In genomic region chr2:220460257-220460985, GRCh38 we compare ENCODE assay signal across 16 cellular contexts.
DNase-seq lines count a peak whose midpoint lies in the region; ATAC-seq, FAIRE-seq and TF ChIP-seq lines count a peak whose summit lies in the region.
"Had no signal": no experiment of that assay in that cellular context is flagged by ENCODE, and none has a peak within 500 bp of the region (broad histone marks: within the 10 kb centered on the region; RNA-seq: fewer than 3 reads in every experiment).

No MANE protein-coding gene starts in this region.

- H3K27me3 ChIP-seq in vagina = no peaks in the 10 kb centered on the region

- H3K9me3 Mint-ChIP-seq in WTC11 = no peaks in the 10 kb centered on the region

- H3K27ac Mint-ChIP-seq in WTC11 = no peak overlapping the region
- H3K27ac Mint-ChIP-seq: CD14-positive monocyte had no signal

- no peak overlapping the region for H3K27ac ChIP-seq in vagina
- H3K27ac ChIP-seq: prostate gland had no signal

- POLR2A ChIA-PET in WTC11 (lab: Charles Lee) = no interaction called here

- no peak overlapping the region for H3K4me3 Mint-ChIP-seq in WTC11
- H3K4me3 Mint-ChIP-seq: CD14-positive monocyte had no signal

- CTCF ChIA-PET in WTC11 (lab: Charles Lee) = interaction anchor here (0.6 to 1.4 kb wide), 7 partner anchors 10 to 1324 kb away, joined by 3 to 5 read pairs (median 3); no protein-coding TSS in a partner anchor

- H3K36me3 ChIP-seq in vagina = no peaks in the 10 kb centered on the region
- H3K36me3 ChIP-seq: prostate gland had no signal

- no peak overlapping the region for H3K4me3 ChIP-seq in vagina
- H3K4me3 ChIP-seq: prostate gland had no signal

- FAIRE-seq in D721Med (lab: Jason Lieb, UNC) = peak; percentile 70
- FAIRE-seq: astrocyte had no signal

- intact Hi-C loops in vagina (cut with DNase I) = no loop called here

- peak; percentile 94 for ATAC-seq in WTC11
- ATAC-seq in HG03280 (IDR thresholded peaks at IDR 0.05; ENCODE audit: unreplicated experiment) = no peak
- ATAC-seq: stimulated activated naive CD8-positive, alpha-beta T cell treated with anti-CD3 and anti-CD28 coated beads, Interleukin-15, Interleukin-2, amounts not matched to agents 100 U/mL and 50 U/mL, for 24 hours had no signal

- no peak for DNase-seq in D721Med (ENCODE audit: insufficient read length, low spot score)
- peak; percentile 9 for DNase-seq in HT-29 (ENCODE audit: low spot score)
- DNase-seq in WTC11 (ENCODE audit: low spot score) = no peak
- peak; percentile 39 for DNase-seq in iPS-NIHi7 (ENCODE audit: extremely low spot score)
- no peak for DNase-seq in vagina (ENCODE audit: extremely low spot score in 2 of 2)
- DNase-seq in LoVo (ENCODE audit: low spot score) = no peak
- DNase-seq in NCI-H146 (lab: John Stamatoyannopoulos, UW) = no peak
- DNase-seq: activated CD4-positive, CD25-positive, alpha-beta regulatory T cell treated with anti-CD3 and anti-CD28 coated beads, Interleukin-2, amount 50 U/mL, for 72 hours; NCI-H1436 treated with DMSO at 0.1 percent for 48 hours; NCI-H774; stimulated activated CD4-positive, alpha-beta T cell treated with anti-CD3 and anti-CD28 coated beads, Interleukin-2, amount 100 ng/mL, for 48 hours; stimulated activated naive CD8-positive, alpha-beta T cell treated with anti-CD3 and anti-CD28 coated beads, Interleukin-15, Interleukin-2, amounts not matched to agents 100 U/mL and 50 U/mL, for 24 hours had no signal

- H3K36me3 Mint-ChIP-seq in WTC11 = no peaks in the 10 kb centered on the region
- H3K36me3 Mint-ChIP-seq: CD14-positive monocyte had no signal

- peaks cover 5% of the 10 kb centered on the region for H3K4me1 Mint-ChIP-seq in WTC11
- H3K4me1 Mint-ChIP-seq: CD14-positive monocyte had no signal

- TF ChIP-seq CTCF in D721Med (IDR thresholded peaks at IDR 0.05; ENCODE audit: insufficient read depth, missing control alignments) = peak; percentile 14
- TF ChIP-seq CTCF in WTC11 (IDR thresholded peaks at IDR 0.05) = 0 out of 2 replicates have a peak, but pooled peaks have one; percentile 21
- TF ChIP-seq CTCF in vagina (IDR thresholded peaks at IDR 0.05) = no peak

- H3K4me1 ChIP-seq in vagina = peaks cover 8% of the 10 kb centered on the region
- H3K4me1 ChIP-seq: prostate gland had no signal

- TF ChIP-seq POLR2A in vagina (IDR thresholded peaks at IDR 0.05) = no peak

- H3K27me3 Mint-ChIP-seq in WTC11 (ENCODE audit: low read depth) = no peaks in the 10 kb centered on the region

- no peaks in the 10 kb centered on the region for H3K9me3 ChIP-seq in vagina
- H3K9me3 ChIP-seq: prostate gland had no signal

TF ChIP-seq in WTC11, 78 proteins besides CTCF, POLR2A, EP300 and RAD21:
- no peak for TF ChIP-seq KAT7 (CRISPR knock-in tag; IDR thresholded peaks at IDR 0.05; ENCODE audit: borderline replicate concordance)
- TF ChIP-seq FOXJ3 (CRISPR knock-in tag; IDR thresholded peaks at IDR 0.05; ENCODE audit: borderline replicate concordance) = no peak
- no peak for TF ChIP-seq SOX15 (CRISPR knock-in tag; IDR thresholded peaks at IDR 0.05)
- no peak for TF ChIP-seq ATF2 (CRISPR knock-in tag; IDR thresholded peaks at IDR 0.05; ENCODE audit: borderline replicate concordance, low read depth)
- TF ChIP-seq ETV6 (CRISPR knock-in tag; IDR thresholded peaks at IDR 0.05) = no peak
- no peak for TF ChIP-seq ATF6 (CRISPR knock-in tag; IDR thresholded peaks at IDR 0.05)
- TF ChIP-seq NFYB (CRISPR knock-in tag; conservative IDR thresholded peaks at IDR 0.05; ENCODE audit: low read depth) = no peak
- no peak for TF ChIP-seq MAX (CRISPR knock-in tag; IDR thresholded peaks at IDR 0.05)
- no peak for TF ChIP-seq NFE2L1 (CRISPR knock-in tag; IDR thresholded peaks at IDR 0.05)
- TF ChIP-seq ZNF281 (CRISPR knock-in tag; IDR thresholded peaks at IDR 0.05) = no peak
- TF ChIP-seq FOXK1 (CRISPR knock-in tag; IDR thresholded peaks at IDR 0.05) = no peak
- TF ChIP-seq GTF2I (CRISPR knock-in tag; conservative IDR thresholded peaks at IDR 0.05) = no peak
TF ChIP-seq in WTC11: peak in this region for 0.

Comparison
In these comparisons a context has a peak if more than half of its experiments do, and no peak if none do; other contexts are left out.
1. DNase-seq: peak in HT-29 (single experiment) and iPS-NIHi7 (single experiment); none in D721Med (single experiment), WTC11 (single experiment), vagina (0 of 2), LoVo (single experiment) and NCI-H146 (single experiment).
2. CTCF ChIP-seq: peak in D721Med (single experiment) and WTC11 (single experiment); none in vagina (0 of 3).